14 cellular contexts compared by ENCODE assay signal in the genomic region with DNA sequence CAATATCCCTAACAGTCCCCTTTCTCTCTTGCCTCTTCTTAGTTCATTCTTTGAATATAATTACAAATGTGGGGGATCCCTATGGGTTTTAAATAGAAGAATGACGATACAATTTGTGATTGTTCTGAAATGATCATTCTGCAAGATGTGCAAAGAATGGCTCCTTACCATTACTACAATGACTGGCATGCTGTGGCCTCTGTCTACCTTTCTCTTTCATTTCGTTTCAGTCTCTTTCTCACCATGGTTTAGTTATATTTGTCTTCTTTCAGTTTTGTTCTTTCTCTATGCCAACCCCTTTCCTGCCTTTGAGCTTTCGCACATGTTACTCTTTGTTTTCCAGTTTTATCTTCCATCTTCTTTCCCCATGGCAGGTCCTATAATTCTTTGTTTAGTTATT.
DNase-seq lines count a peak whose midpoint lies in the region; ATAC-seq and TF ChIP-seq lines count a peak whose summit lies in the region.
"Had no signal": no experiment of that assay in that cellular context is flagged by ENCODE, and none has a peak within 500 bp of the region (broad histone marks: within the 10 kb centered on the region; RNA-seq: fewer than 3 reads in every experiment).

No MANE protein-coding gene starts in this region.

- DNase-seq in activated CD4-positive, CD25-positive, alpha-beta regulatory T cell (lab: John Stamatoyannopoulos, UW), result no peak
- DNase-seq in MM.1S (peak; percentile 65), HUDEP-2 (lab: John Stamatoyannopoulos, UW; ENCODE audit: unreplicated experiment in 76 of 76) (no peak), hepatocyte (ENCODE audit: low spot score) (no peak), hypothalamus (lab: John Stamatoyannopoulos, UW) (no peak)
- DNase-seq: activated CD4-positive, alpha-beta memory T cell treated with anti-CD3 and anti-CD28 coated beads, Interleukin-2, amount 10 ng/mL, durations not matched to agents 7 days and 5 days; DMS 273 treated with DMSO at 0.1 percent for 48 hours; endodermal cell; GM23248; NCI-H69 had no signal

- no peaks in the 10 kb centered on the region; the same call in 1 of the 2 replicates for H3F3A ChIP-seq in MM.1S (ENCODE audit: insufficient read depth, low read length)

- WGBS in hepatocyte (ENCODE audit: low lambda C conversion rate, missing lambda C conversion rate), result 79% methylated on average over 3 of the region's 3 CpGs

- peak; percentile 35 to 38 for ATAC-seq in activated CD4-positive, CD25-positive, alpha-beta regulatory T cell treated with anti-CD3 and anti-CD28 coated beads, Interleukin-2, amount 50 U/mL, for 24 hours
- ATAC-seq in GM21367 (IDR thresholded peaks at IDR 0.05; ENCODE audit: unreplicated experiment) (peak; percentile 100), HG02973 (IDR thresholded peaks at IDR 0.05; ENCODE audit: unreplicated experiment) (peak; percentile 100)

- H3K27me3 ChIP-seq in MM.1S (replicated peaks; ENCODE audit: insufficient read depth, low read length), result no peaks in the 10 kb centered on the region
- H3K27me3 ChIP-seq in hepatocyte, result no peaks in the 10 kb centered on the region

- H3K9me3 ChIP-seq in MM.1S (replicated peaks; ENCODE audit: insufficient read depth, low read length), result no peaks in the 10 kb centered on the region
- no peaks in the 10 kb centered on the region for H3K9me3 ChIP-seq in hepatocyte (ENCODE audit: low read depth)

- H3K4me1 ChIP-seq in MM.1S (ENCODE audit: low read length) (peaks cover 11% of the 10 kb centered on the region), hepatocyte (ENCODE audit: insufficient read depth) (no peaks in the 10 kb centered on the region)

- H3K79me2 ChIP-seq in MM.1S (ENCODE audit: low read length) (no peaks in the 10 kb centered on the region), hepatocyte (no peaks in the 10 kb centered on the region)

- H4K20me1 ChIP-seq in MM.1S (ENCODE audit: insufficient read depth, low read length) (no peaks in the 10 kb centered on the region), hepatocyte (ENCODE audit: insufficient read depth, poor library complexity, severe bottlenecking) (no peaks in the 10 kb centered on the region)

- H3K36me3 ChIP-seq in MM.1S (replicated peaks; ENCODE audit: insufficient read depth, low read length) (no peaks in the 10 kb centered on the region), hepatocyte (replicated peaks; ENCODE audit: insufficient read depth, low read depth) (no peaks in the 10 kb centered on the region)

- H3K4me2 ChIP-seq in MM.1S (ENCODE audit: low read depth, low read length) (peak overlapping the region; percentile 45), hepatocyte (no peak overlapping the region)

- H3K4me3 ChIP-seq in MM.1S (ENCODE audit: low read length), result peak overlapping the region; percentile 5; the same call in 1 of the 2 replicates
- no peak overlapping the region for H3K4me3 ChIP-seq in hepatocyte
- H3K4me3 ChIP-seq: GM23248, SK-N-MC had no signal

- TF ChIP-seq CTCF in MM.1S (IDR thresholded peaks at IDR 0.05; ENCODE audit: low read length) (no peak), hepatocyte (IDR thresholded peaks at IDR 0.05; ENCODE audit: poor library complexity) (no peak)

- no peak overlapping the region for H3K9ac ChIP-seq in MM.1S (ENCODE audit: low read length)
- H3K9ac ChIP-seq: GM23248 had no signal

- H3K9me2 ChIP-seq in MM.1S (replicated peaks; ENCODE audit: insufficient read depth, low read length), result no peaks in the 10 kb centered on the region
- H3K9me2 ChIP-seq in hepatocyte (replicated peaks; ENCODE audit: insufficient read depth), result no peaks in the 10 kb centered on the region

- H3K27ac ChIP-seq in MM.1S (ENCODE audit: low read length) (no peak overlapping the region), hepatocyte (no peak overlapping the region)
- H3K27ac ChIP-seq: GM23248, SK-N-MC had no signal

- H2AFZ ChIP-seq in MM.1S (ENCODE audit: low read length) (no peak overlapping the region), hepatocyte (no peak overlapping the region)
- H2AFZ ChIP-seq: GM23248 had no signal

Comparison
In these comparisons a context has a peak if more than half of its experiments do, and no peak if none do; other contexts are left out.
1. ATAC-seq: peak in every context shown above with its lines; median percentile 100 in GM21367; 100 in HG02973; 36 in activated CD4-positive, CD25-positive, alpha-beta regulatory T cell treated with anti-CD3 and anti-CD28 coated beads, Interleukin-2, amount 50 U/mL, for 24 hours.